1 cellular context compared by ENCODE assay signal in the genomic region with DNA sequence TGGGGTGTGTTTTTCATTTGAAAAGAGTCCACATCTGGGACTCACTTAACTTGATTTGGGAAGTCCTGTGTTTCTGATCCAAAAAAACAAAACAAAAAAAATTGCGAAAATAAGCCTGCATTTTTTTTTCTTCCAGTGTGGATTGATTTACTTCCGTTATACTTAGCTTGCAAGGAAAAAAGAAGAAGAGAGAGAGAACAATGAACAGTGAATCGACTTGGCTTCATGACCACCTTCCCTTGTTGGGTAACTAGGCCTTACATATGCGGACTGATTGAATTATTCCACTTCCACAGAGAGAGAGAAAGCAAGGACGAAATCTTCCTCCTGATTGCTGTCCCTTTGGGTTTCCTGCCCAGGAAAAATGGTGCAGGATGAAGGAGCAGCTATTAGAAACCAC.
TF ChIP-seq lines count a peak whose summit lies in the region.

No MANE protein-coding gene starts in this region.

TF ChIP-seq in GM23338, 12 proteins besides CTCF, POLR2A, EP300 and RAD21 (continued from another document):
- TF ChIP-seq, protein P1, sequence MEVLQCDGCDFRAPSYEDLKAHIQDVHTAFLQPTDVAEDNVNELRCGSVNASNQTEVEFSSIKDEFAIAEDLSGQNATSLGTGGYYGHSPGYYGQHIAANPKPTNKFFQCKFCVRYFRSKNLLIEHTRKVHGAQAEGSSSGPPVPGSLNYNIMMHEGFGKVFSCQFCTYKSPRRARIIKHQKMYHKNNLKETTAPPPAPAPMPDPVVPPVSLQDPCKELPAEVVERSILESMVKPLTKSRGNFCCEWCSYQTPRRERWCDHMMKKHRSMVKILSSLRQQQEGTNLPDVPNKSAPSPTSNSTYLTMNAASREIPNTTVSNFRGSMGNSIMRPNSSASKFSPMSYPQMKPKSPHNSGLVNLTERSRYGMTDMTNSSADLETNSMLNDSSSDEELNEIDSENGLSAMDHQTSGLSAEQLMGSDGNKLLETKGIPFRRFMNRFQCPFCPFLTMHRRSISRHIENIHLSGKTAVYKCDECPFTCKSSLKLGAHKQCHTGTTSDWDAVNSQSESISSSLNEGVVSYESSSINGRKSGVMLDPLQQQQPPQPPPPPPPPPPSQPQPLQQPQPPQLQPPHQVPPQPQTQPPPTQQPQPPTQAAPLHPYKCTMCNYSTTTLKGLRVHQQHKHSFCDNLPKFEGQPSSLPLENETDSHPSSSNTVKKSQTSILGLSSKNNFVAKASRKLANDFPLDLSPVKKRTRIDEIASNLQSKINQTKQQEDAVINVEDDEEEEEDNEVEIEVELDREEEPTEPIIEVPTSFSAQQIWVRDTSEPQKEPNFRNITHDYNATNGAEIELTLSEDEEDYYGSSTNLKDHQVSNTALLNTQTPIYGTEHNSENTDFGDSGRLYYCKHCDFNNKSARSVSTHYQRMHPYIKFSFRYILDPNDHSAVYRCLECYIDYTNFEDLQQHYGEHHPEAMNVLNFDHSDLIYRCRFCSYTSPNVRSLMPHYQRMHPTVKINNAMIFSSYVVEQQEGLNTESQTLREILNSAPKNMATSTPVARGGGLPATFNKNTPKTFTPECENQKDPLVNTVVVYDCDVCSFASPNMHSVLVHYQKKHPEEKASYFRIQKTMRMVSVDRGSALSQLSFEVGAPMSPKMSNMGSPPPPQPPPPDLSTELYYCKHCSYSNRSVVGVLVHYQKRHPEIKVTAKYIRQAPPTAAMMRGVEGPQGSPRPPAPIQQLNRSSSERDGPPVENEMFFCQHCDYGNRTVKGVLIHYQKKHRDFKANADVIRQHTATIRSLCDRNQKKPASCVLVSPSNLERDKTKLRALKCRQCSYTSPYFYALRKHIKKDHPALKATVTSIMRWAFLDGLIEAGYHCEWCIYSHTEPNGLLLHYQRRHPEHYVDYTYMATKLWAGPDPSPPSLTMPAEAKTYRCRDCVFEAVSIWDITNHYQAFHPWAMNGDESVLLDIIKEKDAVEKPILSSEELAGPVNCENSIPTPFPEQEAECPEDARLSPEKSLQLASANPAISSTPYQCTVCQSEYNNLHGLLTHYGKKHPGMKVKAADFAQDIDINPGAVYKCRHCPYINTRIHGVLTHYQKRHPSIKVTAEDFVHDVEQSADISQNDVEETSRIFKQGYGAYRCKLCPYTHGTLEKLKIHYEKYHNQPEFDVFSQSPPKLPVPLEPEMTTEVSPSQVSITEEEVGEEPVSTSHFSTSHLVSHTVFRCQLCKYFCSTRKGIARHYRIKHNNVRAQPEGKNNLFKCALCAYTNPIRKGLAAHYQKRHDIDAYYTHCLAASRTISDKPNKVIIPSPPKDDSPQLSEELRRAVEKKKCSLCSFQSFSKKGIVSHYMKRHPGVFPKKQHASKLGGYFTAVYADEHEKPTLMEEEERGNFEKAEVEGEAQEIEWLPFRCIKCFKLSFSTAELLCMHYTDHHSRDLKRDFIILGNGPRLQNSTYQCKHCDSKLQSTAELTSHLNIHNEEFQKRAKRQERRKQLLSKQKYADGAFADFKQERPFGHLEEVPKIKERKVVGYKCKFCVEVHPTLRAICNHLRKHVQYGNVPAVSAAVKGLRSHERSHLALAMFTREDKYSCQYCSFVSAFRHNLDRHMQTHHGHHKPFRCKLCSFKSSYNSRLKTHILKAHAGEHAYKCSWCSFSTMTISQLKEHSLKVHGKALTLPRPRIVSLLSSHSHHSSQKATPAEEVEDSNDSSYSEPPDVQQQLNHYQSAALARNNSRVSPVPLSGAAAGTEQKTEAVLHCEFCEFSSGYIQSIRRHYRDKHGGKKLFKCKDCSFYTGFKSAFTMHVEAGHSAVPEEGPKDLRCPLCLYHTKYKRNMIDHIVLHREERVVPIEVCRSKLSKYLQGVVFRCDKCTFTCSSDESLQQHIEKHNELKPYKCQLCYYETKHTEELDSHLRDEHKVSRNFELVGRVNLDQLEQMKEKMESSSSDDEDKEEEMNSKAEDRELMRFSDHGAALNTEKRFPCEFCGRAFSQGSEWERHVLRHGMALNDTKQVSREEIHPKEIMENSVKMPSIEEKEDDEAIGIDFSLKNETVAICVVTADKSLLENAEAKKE (CRISPR knock-in tag; IDR thresholded peaks at IDR 0.05) = no peak
- TF ChIP-seq JUNB (IDR thresholded peaks at IDR 0.05; ENCODE audit: unreplicated experiment) (no peak), STAT1 (IDR thresholded peaks at IDR 0.05; ENCODE audit: unreplicated experiment) (no peak), ZNF114 (CRISPR knock-in tag; IDR thresholded peaks at IDR 0.05) (no peak), ZNF331 (CRISPR knock-in tag; IDR thresholded peaks at IDR 0.05; ENCODE audit: low read depth) (no peak), EZH2 (IDR thresholded peaks at IDR 0.05; ENCODE audit: low read depth, unreplicated experiment) (no peak), POLR2AphosphoS5 (IDR thresholded peaks at IDR 0.05; ENCODE audit: low read depth) (no peak)
